7 cellular contexts compared by ENCODE assay signal in the genomic region with DNA sequence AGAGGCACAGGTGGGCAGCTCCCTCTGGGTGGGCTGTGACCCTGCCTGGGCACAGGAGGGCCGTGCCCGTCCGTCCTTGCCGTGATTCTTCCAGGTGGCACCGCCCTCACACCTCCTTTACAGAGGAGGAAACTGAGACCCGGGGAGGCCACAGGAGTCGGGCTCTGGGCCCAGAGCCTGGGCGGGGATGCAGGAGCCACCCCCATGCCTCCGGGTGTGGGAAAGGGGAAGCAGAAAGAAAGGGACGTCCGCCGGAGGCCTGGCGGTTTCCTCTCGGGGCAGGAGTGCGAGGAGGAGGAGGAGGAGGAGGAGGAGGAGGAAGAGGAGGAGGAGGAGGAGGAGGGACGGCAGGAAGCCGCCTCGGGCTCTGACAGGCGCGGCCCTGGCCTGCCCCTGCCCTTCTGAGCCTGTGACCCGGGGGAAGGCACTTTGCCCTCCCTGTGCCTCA. TPM values are rescaled to one million over a fixed set of nuclear protein-coding genes. Genes with fewer than 3 reads are reported as not detected.
DNase-seq lines count a peak whose midpoint lies in the region; ATAC-seq and TF ChIP-seq lines count a peak whose summit lies in the region.

No MANE protein-coding gene starts in this region.

- POLR2A ChIA-PET in WTC11 (lab: Charles Lee): no interaction called here

- no peaks in the 10 kb centered on the region for H3K9me3 Mint-ChIP-seq in WTC11

- H3K36me3 Mint-ChIP-seq in WTC11: no peaks in the 10 kb centered on the region

- TF ChIP-seq CTCF in WTC11 (IDR thresholded peaks at IDR 0.05): no peak

- no peak overlapping the region for H3K4me3 Mint-ChIP-seq in WTC11

- CTCF ChIA-PET in WTC11 (lab: Charles Lee): interaction anchor here (0.5 to 2.2 kb wide), 4 partner anchors 23 to 154 kb away, joined by 3 to 15 read pairs (median 6); no protein-coding TSS in a partner anchor

- H3K27me3 Mint-ChIP-seq in WTC11 (ENCODE audit: low read depth): no peaks in the 10 kb centered on the region

- peak; percentile 90 for DNase-seq in KBM-7
- DNase-seq in WTC11 (ENCODE audit: low spot score): no peak
- DNase-seq in Right ventricle myocardium inferior (ENCODE audit: missing footprints): peak; percentile 90
- DNase-seq in stimulated activated naive CD8-positive, alpha-beta T cell treated with anti-CD3 and anti-CD28 coated beads, Interleukin-15, Interleukin-2, amounts not matched to agents 100 U/mL and 50 U/mL, for 24 hours: peak; percentile 50
- no peak for DNase-seq in NCI-H345 treated with DMSO at 0.1 percent for 48 hours (lab: John Stamatoyannopoulos, UW; ENCODE audit: unreplicated experiment)
- no peak for DNase-seq in NCI-H82 (lab: John Stamatoyannopoulos, UW)

- H3K27ac Mint-ChIP-seq in WTC11: no peak overlapping the region

- no peak for ATAC-seq in WTC11
- ATAC-seq in Right ventricle myocardium inferior: peak; percentile 31
- no peak for ATAC-seq in stimulated activated naive CD8-positive, alpha-beta T cell treated with anti-CD3 and anti-CD28 coated beads, Interleukin-15, Interleukin-2, amounts not matched to agents 100 U/mL and 50 U/mL, for 24 hours
- no peak for ATAC-seq in GM19351 (IDR thresholded peaks at IDR 0.05; ENCODE audit: unreplicated experiment)

- intact Hi-C loops in Right ventricle myocardium inferior (cut with DNase I): no loop called here

- in situ Hi-C loops in KBM-7 (cut with MboI; ENCODE audit: low pct_unique_long_range_greater_than_20kb, low sequenced_read_pairs): no loop called here

- H3K4me1 Mint-ChIP-seq in WTC11: peaks cover 43% of the 10 kb centered on the region

TF ChIP-seq in WTC11, 78 proteins besides CTCF, POLR2A, EP300 and RAD21:
- TF ChIP-seq SOX15 (CRISPR knock-in tag; IDR thresholded peaks at IDR 0.05) (no peak), FOXJ3 (CRISPR knock-in tag; IDR thresholded peaks at IDR 0.05; ENCODE audit: borderline replicate concordance) (no peak), ZNF263 (CRISPR knock-in tag; IDR thresholded peaks at IDR 0.05; ENCODE audit: low read depth) (peak; percentile 79; the same call in 1 of the 2 replicates), TEAD4 (CRISPR knock-in tag; IDR thresholded peaks at IDR 0.05) (no peak)
- TF ChIP-seq, protein P1, sequence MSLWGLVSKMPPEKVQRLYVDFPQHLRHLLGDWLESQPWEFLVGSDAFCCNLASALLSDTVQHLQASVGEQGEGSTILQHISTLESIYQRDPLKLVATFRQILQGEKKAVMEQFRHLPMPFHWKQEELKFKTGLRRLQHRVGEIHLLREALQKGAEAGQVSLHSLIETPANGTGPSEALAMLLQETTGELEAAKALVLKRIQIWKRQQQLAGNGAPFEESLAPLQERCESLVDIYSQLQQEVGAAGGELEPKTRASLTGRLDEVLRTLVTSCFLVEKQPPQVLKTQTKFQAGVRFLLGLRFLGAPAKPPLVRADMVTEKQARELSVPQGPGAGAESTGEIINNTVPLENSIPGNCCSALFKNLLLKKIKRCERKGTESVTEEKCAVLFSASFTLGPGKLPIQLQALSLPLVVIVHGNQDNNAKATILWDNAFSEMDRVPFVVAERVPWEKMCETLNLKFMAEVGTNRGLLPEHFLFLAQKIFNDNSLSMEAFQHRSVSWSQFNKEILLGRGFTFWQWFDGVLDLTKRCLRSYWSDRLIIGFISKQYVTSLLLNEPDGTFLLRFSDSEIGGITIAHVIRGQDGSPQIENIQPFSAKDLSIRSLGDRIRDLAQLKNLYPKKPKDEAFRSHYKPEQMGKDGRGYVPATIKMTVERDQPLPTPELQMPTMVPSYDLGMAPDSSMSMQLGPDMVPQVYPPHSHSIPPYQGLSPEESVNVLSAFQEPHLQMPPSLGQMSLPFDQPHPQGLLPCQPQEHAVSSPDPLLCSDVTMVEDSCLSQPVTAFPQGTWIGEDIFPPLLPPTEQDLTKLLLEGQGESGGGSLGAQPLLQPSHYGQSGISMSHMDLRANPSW (CRISPR knock-in tag; conservative IDR thresholded peaks at IDR 0.05; ENCODE audit: low read depth): no peak
- TF ChIP-seq, protein P2, sequence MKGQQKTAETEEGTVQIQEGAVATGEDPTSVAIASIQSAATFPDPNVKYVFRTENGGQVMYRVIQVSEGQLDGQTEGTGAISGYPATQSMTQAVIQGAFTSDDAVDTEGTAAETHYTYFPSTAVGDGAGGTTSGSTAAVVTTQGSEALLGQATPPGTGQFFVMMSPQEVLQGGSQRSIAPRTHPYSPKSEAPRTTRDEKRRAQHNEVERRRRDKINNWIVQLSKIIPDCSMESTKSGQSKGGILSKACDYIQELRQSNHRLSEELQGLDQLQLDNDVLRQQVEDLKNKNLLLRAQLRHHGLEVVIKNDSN (CRISPR knock-in tag; IDR thresholded peaks at IDR 0.05): no peak
- TF ChIP-seq, protein P3, sequence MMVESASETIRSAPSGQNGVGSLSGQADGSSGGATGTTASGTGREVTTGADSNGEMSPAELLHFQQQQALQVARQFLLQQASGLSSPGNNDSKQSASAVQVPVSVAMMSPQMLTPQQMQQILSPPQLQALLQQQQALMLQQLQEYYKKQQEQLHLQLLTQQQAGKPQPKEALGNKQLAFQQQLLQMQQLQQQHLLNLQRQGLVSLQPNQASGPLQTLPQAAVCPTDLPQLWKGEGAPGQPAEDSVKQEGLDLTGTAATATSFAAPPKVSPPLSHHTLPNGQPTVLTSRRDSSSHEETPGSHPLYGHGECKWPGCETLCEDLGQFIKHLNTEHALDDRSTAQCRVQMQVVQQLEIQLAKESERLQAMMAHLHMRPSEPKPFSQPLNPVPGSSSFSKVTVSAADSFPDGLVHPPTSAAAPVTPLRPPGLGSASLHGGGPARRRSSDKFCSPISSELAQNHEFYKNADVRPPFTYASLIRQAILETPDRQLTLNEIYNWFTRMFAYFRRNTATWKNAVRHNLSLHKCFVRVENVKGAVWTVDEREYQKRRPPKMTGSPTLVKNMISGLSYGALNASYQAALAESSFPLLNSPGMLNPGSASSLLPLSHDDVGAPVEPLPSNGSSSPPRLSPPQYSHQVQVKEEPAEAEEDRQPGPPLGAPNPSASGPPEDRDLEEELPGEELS (CRISPR knock-in tag; IDR thresholded peaks at IDR 0.05): no peak
- TF ChIP-seq, protein P4, sequence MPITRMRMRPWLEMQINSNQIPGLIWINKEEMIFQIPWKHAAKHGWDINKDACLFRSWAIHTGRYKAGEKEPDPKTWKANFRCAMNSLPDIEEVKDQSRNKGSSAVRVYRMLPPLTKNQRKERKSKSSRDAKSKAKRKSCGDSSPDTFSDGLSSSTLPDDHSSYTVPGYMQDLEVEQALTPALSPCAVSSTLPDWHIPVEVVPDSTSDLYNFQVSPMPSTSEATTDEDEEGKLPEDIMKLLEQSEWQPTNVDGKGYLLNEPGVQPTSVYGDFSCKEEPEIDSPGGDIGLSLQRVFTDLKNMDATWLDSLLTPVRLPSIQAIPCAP (CRISPR knock-in tag; IDR thresholded peaks at IDR 0.05): no peak

RNA-seq across cellular contexts. Expression of a gene that starts 23.0 kb away (rescaled TPM):
- total RNA-seq in WTC11 (2021): 20.5 to 31.8 TPM (median 20.7 TPM) in 3 replicates
- 43.7 TPM for total RNA-seq in Right ventricle myocardium inferior

RNA-seq across cellular contexts. Expression of a gene that starts 59.9 kb away (rescaled TPM):
- total RNA-seq in WTC11 (2021) (12.4 to 18.6 TPM (median 14.9 TPM) in 3 replicates), Right ventricle myocardium inferior (37.4 TPM)

Comparison
In these comparisons a context has a peak if more than half of its experiments do, and no peak if none do; other contexts are left out.
1. DNase-seq: peak in KBM-7 (single experiment), Right ventricle myocardium inferior (single experiment) and stimulated activated naive CD8-positive, alpha-beta T cell treated with anti-CD3 and anti-CD28 coated beads, Interleukin-15, Interleukin-2, amounts not matched to agents 100 U/mL and 50 U/mL, for 24 hours (single experiment); none in WTC11 (single experiment), NCI-H345 treated with DMSO at 0.1 percent for 48 hours (single experiment) and NCI-H82 (single experiment).